In the genomic region with DNA sequence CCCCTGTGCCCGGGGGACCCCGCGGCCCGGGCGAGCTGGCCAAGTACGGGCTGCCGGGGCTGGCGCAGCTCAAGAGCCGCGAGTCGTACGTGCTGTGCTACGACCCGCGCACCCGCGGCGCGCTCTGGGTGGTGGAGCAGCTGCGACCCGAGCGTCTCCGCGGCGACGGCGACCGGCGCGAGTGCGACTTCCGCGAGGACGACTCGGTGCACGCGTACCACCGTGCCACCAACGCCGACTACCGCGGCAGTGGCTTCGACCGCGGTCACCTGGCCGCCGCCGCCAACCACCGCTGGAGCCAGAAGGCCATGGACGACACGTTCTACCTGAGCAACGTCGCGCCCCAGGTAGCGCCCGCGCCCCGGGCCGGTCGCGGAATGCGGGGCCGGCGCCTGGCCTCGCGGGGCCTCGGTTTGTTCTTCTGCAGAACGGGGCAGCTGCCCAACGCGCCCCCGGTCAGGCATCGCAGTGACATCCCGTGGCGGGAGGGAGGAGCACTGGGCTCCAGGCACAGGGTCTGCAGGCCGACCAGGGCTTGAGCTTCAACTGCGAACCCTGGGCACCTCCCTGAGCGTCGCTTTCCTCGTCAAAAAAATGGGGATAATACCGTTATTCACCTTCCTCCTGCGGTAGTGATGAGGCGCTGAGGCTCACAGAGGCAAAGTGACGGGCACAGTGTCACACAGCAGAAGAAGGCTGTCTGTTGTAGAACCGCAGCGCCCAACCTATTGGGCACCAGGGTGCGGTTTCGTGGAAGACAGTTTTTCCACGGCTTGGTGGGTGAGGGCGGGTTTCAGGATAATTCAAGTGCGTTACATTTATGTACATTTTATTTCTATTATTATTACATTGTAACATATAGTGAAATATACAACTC, we compare ENCODE assay signal across 8 cellular contexts. TPM values are rescaled to one million over a fixed set of nuclear protein-coding genes. Genes with fewer than 3 reads are reported as not detected.
A peak's percentile ranks its signal among the peaks of the same experiment; 100 is the strongest.
DNase-seq lines count a peak whose midpoint lies in the region; ATAC-seq and TF ChIP-seq lines count a peak whose summit lies in the region.

No MANE protein-coding gene starts in this region.

- H4K20me1 ChIP-seq in OCI-LY3 (ENCODE audit: insufficient read depth, low read length) = no peaks in the 10 kb centered on the region

- H3K4me2 ChIP-seq in OCI-LY3 (ENCODE audit: low read length) (peak overlapping the region; percentile 65), parathyroid adenoma (ENCODE audit: low read length) (peak overlapping the region; percentile 95)

- peak; percentile 15 for ATAC-seq in GM18861 (IDR thresholded peaks at IDR 0.05; ENCODE audit: unreplicated experiment)
- peak; percentile 21 for ATAC-seq in HG03097 (IDR thresholded peaks at IDR 0.05; ENCODE audit: low FRiP score, unreplicated experiment)
- ATAC-seq in heart right ventricle = peak in 3 of 8 donors; percentile 1 to 6 (median 3)

- H3K4me3 ChIP-seq in A673 (ENCODE audit: low read depth, low read length, poor library complexity, severe bottlenecking) (peak overlapping the region; percentile 73), OCI-LY3 (ENCODE audit: low read length) (peak overlapping the region; percentile 84), heart right ventricle (peak overlapping the region; percentile 60 to 83 (median 70)), parathyroid adenoma (ENCODE audit: low read depth, low read length) (peak overlapping the region; percentile 66)

- H3K27ac ChIP-seq in A673 (ENCODE audit: low read depth, low read length, poor library complexity, severe bottlenecking) (peak overlapping the region; percentile 87), OCI-LY3 (ENCODE audit: low read length) (no peak overlapping the region), heart right ventricle (peak overlapping the region; percentile 85 to 96 (median 92)), parathyroid adenoma (no peak overlapping the region)

- H3K79me2 ChIP-seq in OCI-LY3 (ENCODE audit: low read length) (no peaks in the 10 kb centered on the region), parathyroid adenoma (no peaks in the 10 kb centered on the region)

- no peak overlapping the region for H2AFZ ChIP-seq in OCI-LY3 (ENCODE audit: low read depth, low read length)
- peak overlapping the region; percentile 62 for H2AFZ ChIP-seq in parathyroid adenoma

- TF ChIP-seq CTCF in A673 (conservative IDR thresholded peaks at IDR 0.05; ENCODE audit: low read depth, low read length) = no peak
- TF ChIP-seq CTCF in OCI-LY3 (IDR thresholded peaks at IDR 0.05; ENCODE audit: low read depth, low read length) = no peak
- TF ChIP-seq CTCF in heart right ventricle (IDR thresholded peaks at IDR 0.05) = no peak
- no peak for TF ChIP-seq CTCF in parathyroid adenoma (IDR thresholded peaks at IDR 0.05)

- 3 to 5% methylated on average over 90 of the region's 90 CpGs for WGBS in heart right ventricle, 2 donors

- CTCF ChIA-PET in A673 (lab: Charles Lee) = interaction anchor here (0.6 to 1.1 kb wide), 3 partner anchors 11 to 1280 kb away, joined by 4 to 10 read pairs (median 6); a partner anchor contains a TSS

- H3K9ac ChIP-seq in OCI-LY3 (ENCODE audit: low read length) (peak overlapping the region; percentile 55; the same call in 1 of the 2 replicates), parathyroid adenoma (no peak overlapping the region)

- H3K9me3 ChIP-seq in A673 (ENCODE audit: low read depth, low read length, poor library complexity, severe bottlenecking) (no peaks in the 10 kb centered on the region), OCI-LY3 (ENCODE audit: insufficient read depth, low read length) (no peaks in the 10 kb centered on the region), heart right ventricle (no peaks in the 10 kb centered on the region), parathyroid adenoma (ENCODE audit: control insufficient read depth, low read length) (no peaks in the 10 kb centered on the region)

- POLR2A ChIA-PET in A673 (lab: Charles Lee; ENCODE audit: low non-redundant PET) = interaction anchor here (0.6 kb wide), 2 partner anchors 58 to 117 kb away, joined by 4 to 5 read pairs; a partner anchor contains a TSS

- BruUV-seq in A673 (replicated peaks; lab: Mats Ljungman, UMichigan) = no TSS peak

- peaks cover 7% of the 10 kb centered on the region for H3K4me1 ChIP-seq in A673 (ENCODE audit: insufficient read depth, low read length, poor library complexity, severe bottlenecking)
- no peaks in the 10 kb centered on the region for H3K4me1 ChIP-seq in OCI-LY3 (ENCODE audit: low read length)
- peaks cover 6 to 22% (median 16%) of the 10 kb centered on the region in 9 donors for H3K4me1 ChIP-seq in heart right ventricle
- no peaks in the 10 kb centered on the region for H3K4me1 ChIP-seq in parathyroid adenoma

- DNase-seq in A673 (ENCODE audit: low spot score) (peak; percentile 55), heart right ventricle (peak in 1 of 2 donors; percentile 49), NCI-H2107 (lab: John Stamatoyannopoulos, UW) (no peak)
- DNase-seq in activated naive CD4-positive, alpha-beta T cell treated with anti-CD3 and anti-CD28 coated beads, Interleukin-2, amount 50 U/mL, for 16 hours = peak; percentile 59

- intact Hi-C loops in A673 (cut with micrococcal nuclease; ENCODE audit: unreplicated experiment) (no loop called here), heart right ventricle (cut with DNase I) (loop anchor here in 1 of 10 donors (2.0 kb wide), 1 partner anchor 32 kb away; a partner anchor contains a TSS)

- H3K27me3 ChIP-seq in A673 (replicated peaks; ENCODE audit: insufficient read depth, low read depth, low read length, poor library complexity) = no peaks in the 10 kb centered on the region
- no peaks in the 10 kb centered on the region for H3K27me3 ChIP-seq in OCI-LY3 (ENCODE audit: low read depth, low read length)
- H3K27me3 ChIP-seq in heart right ventricle = no peaks in the 10 kb centered on the region
- no peaks in the 10 kb centered on the region for H3K27me3 ChIP-seq in parathyroid adenoma (ENCODE audit: control insufficient read depth, insufficient read depth, low read length)

- H3K36me3 ChIP-seq in A673 (ENCODE audit: insufficient read depth, low read length, poor library complexity, severe bottlenecking) = peaks cover 30% of the 10 kb centered on the region
- H3K36me3 ChIP-seq in OCI-LY3 (replicated peaks; ENCODE audit: low read depth, low read length) = peaks cover 8% of the 10 kb centered on the region
- peaks cover 0 to 32% (median 10%) of the 10 kb centered on the region in 9 donors for H3K36me3 ChIP-seq in heart right ventricle
- no peaks in the 10 kb centered on the region for H3K36me3 ChIP-seq in parathyroid adenoma (ENCODE audit: control insufficient read depth, insufficient read depth, low read length)

RNA-seq across cellular contexts. Expression of a gene that starts 0.8 kb away (rescaled TPM):
- total RNA-seq in A673 (2021) (45.8 and 46.7 TPM in 2 replicates), heart right ventricle (10 to 100 TPM; 40.9 to 97.2 (median 52.0) TPM)
- 10 to 100 TPM; 51.3 to 98.8 TPM for polyA plus RNA-seq in heart right ventricle

RNA-seq across cellular contexts. Expression of a gene that starts 10.5 kb away (rescaled TPM):
- 66.4 and 67.6 TPM in 2 replicates for total RNA-seq in A673 (2021)
- 10 to 100 TPM in 9 of 10 donors, 1 to 10 TPM in 1; 9.9 to 22.1 (median 16.4) TPM for total RNA-seq in heart right ventricle
- 10 to 100 TPM; 20.8 to 22.4 TPM for polyA plus RNA-seq in heart right ventricle

RNA-seq across cellular contexts. Expression of a gene that starts 32.0 kb away (rescaled TPM):
- total RNA-seq in A673 (2021) (26.7 and 27.2 TPM in 2 replicates), heart right ventricle (10 to 100 TPM; 15.0 to 21.3 (median 17.8) TPM)
- polyA plus RNA-seq in heart right ventricle = 10 to 100 TPM; 12.3 to 13.5 TPM

RNA-seq across cellular contexts. Expression of a gene that starts 47.4 kb away (rescaled TPM):
- 12.9 and 19.6 TPM in 2 replicates for total RNA-seq in A673 (2021)
- 10 to 100 TPM; 51.8 to 71.1 (median 60.9) TPM for total RNA-seq in heart right ventricle
- 10 to 100 TPM; 24.3 to 36.3 TPM for polyA plus RNA-seq in heart right ventricle

Comparison
In these comparisons a context has a peak if more than half of its experiments do, and no peak if none do; other contexts are left out.
1. H3K27ac ChIP-seq: peak in A673 (single experiment) and heart right ventricle (10 of 10); none in OCI-LY3 (single experiment) and parathyroid adenoma (single experiment).
2. Peak in every context shown above with its lines, with median percentiles within 50 percentile points of each other: H3K4me3 ChIP-seq.